ENCODE assay signal across 16 cellular contexts in the genomic region with DNA sequence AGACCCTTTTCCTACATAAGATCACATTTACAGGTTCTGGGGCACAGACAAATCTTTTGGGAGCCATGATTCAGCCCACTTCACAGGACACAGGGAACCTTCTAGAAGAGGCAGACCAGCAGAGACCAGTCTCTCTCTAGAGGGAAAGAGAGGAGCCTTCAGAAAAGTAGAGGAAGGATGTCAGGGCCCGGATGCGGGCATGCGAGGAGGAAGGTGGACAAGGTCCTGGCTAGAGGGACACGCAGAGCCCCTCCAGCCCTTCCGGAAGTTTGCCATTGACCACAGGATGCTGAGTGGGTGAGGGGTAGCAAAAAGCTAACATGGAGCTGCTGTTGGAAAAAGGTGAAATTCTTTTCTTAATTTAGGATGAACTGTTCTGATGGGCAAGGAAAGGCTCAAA. TPM values are rescaled to one million over a fixed set of nuclear protein-coding genes. Genes with fewer than 3 reads are reported as not detected.
DNase-seq lines count a peak whose midpoint lies in the region; ATAC-seq and TF ChIP-seq lines count a peak whose summit lies in the region.
"Had no signal": no experiment of that assay in that cellular context is flagged by ENCODE, and none has a peak within 500 bp of the region (broad histone marks: within the 10 kb centered on the region; RNA-seq: fewer than 3 reads in every experiment).

No MANE protein-coding gene starts in this region.

- peaks cover 24% of the 10 kb centered on the region for H3K36me3 Mint-ChIP-seq in activated naive CD4-positive, alpha-beta T cell treated with anti-CD3 and anti-CD28 coated beads, Interleukin-2, amount 10 ng/mL, durations not matched to agents 7 days and 5 days
- peaks cover 22% of the 10 kb centered on the region for H3K36me3 Mint-ChIP-seq in activated T-helper 17 cell treated with anti-CD3 and anti-CD28 coated beads, Interleukin-2, amount 50 U/mL, for 72 hours (ENCODE audit: low read depth)
- peaks cover 2% of the 10 kb centered on the region for H3K36me3 Mint-ChIP-seq in neural crest cell (ENCODE audit: low read depth)
- H3K36me3 Mint-ChIP-seq in stimulated activated naive B cell treated with anti-CD40 and anti-IgM and Interleukin-4, amounts not matched to agents 10 μg/mL and 1 μg/mL and 100 μg/mL, for 72 hours, result peaks cover 26 to 36% of the 10 kb centered on the region in 2 donors

- H3K9me3 Mint-ChIP-seq in activated naive CD4-positive, alpha-beta T cell treated with anti-CD3 and anti-CD28 coated beads, Interleukin-2, amount 10 ng/mL, durations not matched to agents 7 days and 5 days, result no peaks in the 10 kb centered on the region
- no peaks in the 10 kb centered on the region for H3K9me3 Mint-ChIP-seq in activated T-helper 17 cell treated with anti-CD3 and anti-CD28 coated beads, Interleukin-2, amount 50 U/mL, for 72 hours
- H3K9me3 Mint-ChIP-seq in neural crest cell, result no peaks in the 10 kb centered on the region
- H3K9me3 Mint-ChIP-seq in stimulated activated naive B cell treated with anti-CD40 and anti-IgM and Interleukin-4, amounts not matched to agents 10 μg/mL and 1 μg/mL and 100 μg/mL, for 72 hours, result peaks cover 0 to 2% of the 10 kb centered on the region in 2 donors
- H3K9me3 Mint-ChIP-seq: HFFc6 had no signal

- peak overlapping the region; percentile 13 for H3K27ac Mint-ChIP-seq in activated naive CD4-positive, alpha-beta T cell treated with anti-CD3 and anti-CD28 coated beads, Interleukin-2, amount 10 ng/mL, durations not matched to agents 7 days and 5 days
- peak overlapping the region; percentile 68 for H3K27ac Mint-ChIP-seq in activated T-helper 17 cell treated with anti-CD3 and anti-CD28 coated beads, Interleukin-2, amount 50 U/mL, for 72 hours
- peak overlapping the region; percentile 81 for H3K27ac Mint-ChIP-seq in neural crest cell (ENCODE audit: unreplicated experiment)
- peak overlapping the region; percentile 74 for H3K27ac Mint-ChIP-seq in stimulated activated naive B cell treated with anti-CD40 and anti-IgM and Interleukin-4, amounts not matched to agents 10 μg/mL and 1 μg/mL and 100 μg/mL, for 72 hours
- H3K27ac Mint-ChIP-seq: HFFc6 had no signal

- TF ChIP-seq CTCF in neural crest cell (conservative IDR thresholded peaks at IDR 0.05), result no peak

- H3K4me1 Mint-ChIP-seq in activated naive CD4-positive, alpha-beta T cell treated with anti-CD3 and anti-CD28 coated beads, Interleukin-2, amount 10 ng/mL, durations not matched to agents 7 days and 5 days, result peaks cover 23% of the 10 kb centered on the region
- H3K4me1 Mint-ChIP-seq in activated T-helper 17 cell treated with anti-CD3 and anti-CD28 coated beads, Interleukin-2, amount 50 U/mL, for 72 hours, result peaks cover 6% of the 10 kb centered on the region
- peaks cover 45% of the 10 kb centered on the region for H3K4me1 Mint-ChIP-seq in neural crest cell
- H3K4me1 Mint-ChIP-seq in stimulated activated naive B cell treated with anti-CD40 and anti-IgM and Interleukin-4, amounts not matched to agents 10 μg/mL and 1 μg/mL and 100 μg/mL, for 72 hours, result peaks cover 25 to 44% of the 10 kb centered on the region in 2 donors

- ATAC-seq in activated T-helper 17 cell treated with anti-CD3 and anti-CD28 coated beads, Interleukin-2, amount 50 U/mL, for 72 hours (replicated peaks), result no peak
- no peak for ATAC-seq in stimulated activated naive B cell treated with anti-CD40 and anti-IgM and Interleukin-4, amounts not matched to agents 10 μg/mL and 1 μg/mL and 100 μg/mL, for 72 hours (replicated peaks)
- ATAC-seq in GM18517 (IDR thresholded peaks at IDR 0.05; ENCODE audit: unreplicated experiment), result no peak
- ATAC-seq: A549 had no signal

- H3K4me3 Mint-ChIP-seq in activated naive CD4-positive, alpha-beta T cell treated with anti-CD3 and anti-CD28 coated beads, Interleukin-2, amount 10 ng/mL, durations not matched to agents 7 days and 5 days, result no peak overlapping the region
- H3K4me3 Mint-ChIP-seq in activated T-helper 17 cell treated with anti-CD3 and anti-CD28 coated beads, Interleukin-2, amount 50 U/mL, for 72 hours, result no peak overlapping the region
- H3K4me3 Mint-ChIP-seq in neural crest cell, result no peak overlapping the region
- H3K4me3 Mint-ChIP-seq in stimulated activated naive B cell treated with anti-CD40 and anti-IgM and Interleukin-4, amounts not matched to agents 10 μg/mL and 1 μg/mL and 100 μg/mL, for 72 hours, result no peak overlapping the region
- H3K4me3 Mint-ChIP-seq: HFFc6 had no signal

- CTCF ChIA-PET in activated naive CD4-positive, alpha-beta T cell treated with anti-CD3 and anti-CD28 coated beads, Interleukin-2, amount 10 ng/mL, durations not matched to agents 7 days and 5 days (lab: Charles Lee), result interaction anchor here (1.3 kb wide), 1 partner anchor 9 kb away, joined by 4 read pairs; no protein-coding TSS in a partner anchor

- no peaks in the 10 kb centered on the region for H3K27me3 Mint-ChIP-seq in activated naive CD4-positive, alpha-beta T cell treated with anti-CD3 and anti-CD28 coated beads, Interleukin-2, amount 10 ng/mL, durations not matched to agents 7 days and 5 days
- no peaks in the 10 kb centered on the region for H3K27me3 Mint-ChIP-seq in activated T-helper 17 cell treated with anti-CD3 and anti-CD28 coated beads, Interleukin-2, amount 50 U/mL, for 72 hours
- H3K27me3 Mint-ChIP-seq in neural crest cell (ENCODE audit: low read depth), result no peaks in the 10 kb centered on the region
- H3K27me3 Mint-ChIP-seq in stimulated activated naive B cell treated with anti-CD40 and anti-IgM and Interleukin-4, amounts not matched to agents 10 μg/mL and 1 μg/mL and 100 μg/mL, for 72 hours, result no peaks in the 10 kb centered on the region

- DNase-seq in activated naive CD4-positive, alpha-beta T cell treated with anti-CD3 and anti-CD28 coated beads, Interleukin-2, amount 10 ng/mL, durations not matched to agents 7 days and 5 days, result no peak
- DNase-seq in activated naive CD4-positive, alpha-beta T cell (lab: John Stamatoyannopoulos, UW), result no peak
- DNase-seq in neural crest cell (ENCODE audit: low read depth, low spot score) (no peak), epidermal melanocyte (ENCODE audit: insufficient read length, low spot score) (no peak), NCI-H82 treated with DMSO at 0.1 percent for 48 hours (lab: John Stamatoyannopoulos, UW; ENCODE audit: unreplicated experiment) (no peak)
- no peak for DNase-seq in stimulated activated naive B cell treated with anti-CD40 and anti-IgM and Interleukin-4, amounts not matched to agents 10 μg/mL and 1 μg/mL and 100 μg/mL, for 72 hours
- DNase-seq: DND-41, GF-D8, GM23248, HFFc6, NCI-H1092, NCI-H2227 treated with DMSO at 0.1 percent for 48 hours, NCI-H526 had no signal

RNA-seq across cellular contexts. Expression of gene MEAK7, which starts 55.8 kb away (rescaled TPM):
- 10 to 100 TPM; 18.5 to 28.5 TPM for total RNA-seq in activated T-helper 17 cell treated with anti-CD3 and anti-CD28 coated beads, Interleukin-2, amount 50 U/mL, for 72 hours
- total RNA-seq in neural crest cell, result 29.5 and 30.8 TPM in 2 replicates

RNA-seq across cellular contexts. Expression of gene COTL1, which starts 57.6 kb away (rescaled TPM):
- total RNA-seq in activated T-helper 17 cell treated with anti-CD3 and anti-CD28 coated beads, Interleukin-2, amount 50 U/mL, for 72 hours, result 100 to 1,000 TPM; 250 to 505 TPM
- total RNA-seq in neural crest cell, result 346 and 357 TPM in 2 replicates

Comparison
In these comparisons a context has a peak if more than half of its experiments do, and no peak if none do; other contexts are left out.
1. H3K27ac Mint-ChIP-seq: peak in every context shown above with its lines; median percentile 81 in neural crest cell; 74 in stimulated activated naive B cell treated with anti-CD40 and anti-IgM and Interleukin-4, amounts not matched to agents 10 μg/mL and 1 μg/mL and 100 μg/mL, for 72 hours; 68 in activated T-helper 17 cell treated with anti-CD3 and anti-CD28 coated beads, Interleukin-2, amount 50 U/mL, for 72 hours; 13 in activated naive CD4-positive, alpha-beta T cell treated with anti-CD3 and anti-CD28 coated beads, Interleukin-2, amount 10 ng/mL, durations not matched to agents 7 days and 5 days.